In the genomic region with DNA sequence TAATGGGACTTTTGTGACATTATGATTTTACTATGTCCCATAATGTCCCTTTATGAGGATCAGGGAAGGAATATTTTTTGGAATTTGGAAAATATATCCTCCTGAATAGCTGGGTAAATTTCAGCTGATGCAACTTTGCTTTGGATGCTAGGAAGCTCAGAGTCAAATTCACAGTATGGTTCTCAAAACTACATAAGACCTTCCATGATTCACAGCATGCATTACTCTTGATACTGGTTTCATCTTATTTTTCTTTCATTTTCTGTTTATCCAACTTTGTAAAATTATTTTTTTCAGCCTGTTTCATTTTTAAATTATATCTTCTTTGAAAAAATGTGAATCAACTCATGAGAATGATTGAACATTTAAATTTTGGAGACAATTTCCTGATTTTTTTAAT, we compare ENCODE assay signal across 22 cellular contexts.
"Had no signal": no experiment of that assay in that cellular context is flagged by ENCODE, and none has a peak within 500 bp of the region (broad histone marks: within the 10 kb centered on the region; RNA-seq: fewer than 3 reads in every experiment).

No MANE protein-coding gene starts in this region.

- H3K4me2 ChIP-seq: neural progenitor cell had no signal

- H3K27me3 Mint-ChIP-seq: progenitor cell of endocrine pancreas had no signal

- H3K36me3 ChIP-seq: esophagus squamous epithelium, gastroesophageal sphincter, neural progenitor cell, pancreas, stomach, thoracic aorta, transverse colon had no signal

- H3K9me3 Mint-ChIP-seq: neural progenitor cell had no signal

- H2AFZ ChIP-seq: neural progenitor cell had no signal

- ATAC-seq: gastroesophageal sphincter; left colon; left ventricle myocardium superior; natural killer cell treated with Interleukin-12 subunit alpha and Interleukin-12 subunit beta and Interleukin-15 and Interleukin-18, amount 100 ng/mL, for 72 hours; pancreas; right cardiac atrium had no signal

- H3K4me1 ChIP-seq: esophagus squamous epithelium, gastroesophageal sphincter, neural progenitor cell, pancreas, stomach, transverse colon had no signal

- H3K4me3 ChIP-seq: esophagus squamous epithelium, gastroesophageal sphincter, lung, neural progenitor cell, pancreas, stomach, thoracic aorta, transverse colon had no signal

- H3K27ac Mint-ChIP-seq: natural killer cell treated with Interleukin-12 subunit alpha and Interleukin-12 subunit beta and Interleukin-15 and Interleukin-18, amount 100 ng/mL, for 72 hours; progenitor cell of endocrine pancreas had no signal

- H3K9ac ChIP-seq: neural progenitor cell had no signal

- H3K36me3 Mint-ChIP-seq: neural progenitor cell had no signal

- H3K4me3 Mint-ChIP-seq: natural killer cell treated with Interleukin-12 subunit alpha and Interleukin-12 subunit beta and Interleukin-15 and Interleukin-18, amount 100 ng/mL, for 72 hours; neural progenitor cell had no signal

- H3K9me3 ChIP-seq: pancreas, thoracic aorta, transverse colon had no signal

- DNase-seq: dermis blood vessel endothelial cell; esophagus squamous epithelium; foreskin fibroblast; glutamatergic neuron; left colon; left ventricle myocardium superior; mesenchymal stem cell; midbrain; nucleus accumbens; pancreas; right cardiac atrium; small intestine; stimulated activated CD4-positive, alpha-beta T cell treated with anti-CD3 and anti-CD28 coated beads, Interleukin-12 subunit alpha, Interleukin-12 subunit beta, amount 100 ng/mL, for 4 hours; stomach; substantia nigra; transverse colon had no signal

- H3K27ac ChIP-seq: esophagus squamous epithelium, gastroesophageal sphincter, neural progenitor cell, pancreas, stomach, thoracic aorta, transverse colon had no signal

- H3K27me3 ChIP-seq: esophagus squamous epithelium, gastroesophageal sphincter, neural progenitor cell, pancreas, stomach, transverse colon had no signal
